In genomic region chr18:68448736-68449135, GRCh38 we compare ENCODE assay signal across 20 cellular contexts.
DNase-seq lines count a peak whose midpoint lies in the region; ATAC-seq and TF ChIP-seq lines count a peak whose summit lies in the region.
"Had no signal": no experiment of that assay in that cellular context is flagged by ENCODE, and none has a peak within 500 bp of the region (broad histone marks: within the 10 kb centered on the region; RNA-seq: fewer than 3 reads in every experiment).

No MANE protein-coding gene starts in this region.

- no peak overlapping the region for H3K27ac ChIP-seq in breast epithelium
- H3K27ac ChIP-seq in RWPE2 (ENCODE audit: poor library complexity, severe bottlenecking), result peak overlapping the region; percentile 59
- H3K27ac ChIP-seq: right lobe of liver, transverse colon had no signal

- TF ChIP-seq CTCF in MCF 10A (IDR thresholded peaks at IDR 0.05; ENCODE audit: unreplicated experiment) (no peak), breast epithelium (IDR thresholded peaks at IDR 0.05) (no peak), RWPE2 (IDR thresholded peaks at IDR 0.05; ENCODE audit: poor library complexity, severe bottlenecking) (no peak), fibroblast of mammary gland (conservative IDR thresholded peaks at IDR 0.05; ENCODE audit: control insufficient read depth, insufficient read depth, low read depth, low read length) (no peak)

- peak; percentile 77 for ATAC-seq in RWPE2 (ENCODE audit: low read depth)
- ATAC-seq in stimulated activated effector memory CD8-positive, alpha-beta T cell treated with anti-CD3 and anti-CD28 coated beads, Interleukin-12 subunit alpha, Interleukin-12 subunit beta, amount 100 ng/mL, for 72 hours, result peak; percentile 85
- ATAC-seq in GM21515 (IDR thresholded peaks at IDR 0.05; ENCODE audit: unreplicated experiment), result no peak
- ATAC-seq: activated CD8-positive, alpha-beta T cell treated with anti-CD3 and anti-CD28 coated beads, Interleukin-2, amount 10 ng/mL, durations not matched to agents 7 days and 5 days; K562; right lobe of liver; stimulated activated naive CD8-positive, alpha-beta T cell treated with anti-CD3 and anti-CD28 coated beads, Interleukin-15, Interleukin-2, amounts not matched to agents 100 U/mL and 50 U/mL, for 24 hours had no signal

- H3K36me3 Mint-ChIP-seq in MCF 10A (ENCODE audit: insufficient read depth, unreplicated experiment), result no peaks in the 10 kb centered on the region
- H3K36me3 Mint-ChIP-seq in stimulated activated effector memory CD8-positive, alpha-beta T cell treated with anti-CD3 and anti-CD28 coated beads, Interleukin-12 subunit alpha, Interleukin-12 subunit beta, amount 100 ng/mL, for 72 hours, result no peaks in the 10 kb centered on the region

- peaks cover 4% of the 10 kb centered on the region for H3K9me3 Mint-ChIP-seq in MCF 10A (ENCODE audit: unreplicated experiment)
- peaks cover 3% of the 10 kb centered on the region for H3K9me3 Mint-ChIP-seq in stimulated activated effector memory CD8-positive, alpha-beta T cell treated with anti-CD3 and anti-CD28 coated beads, Interleukin-12 subunit alpha, Interleukin-12 subunit beta, amount 100 ng/mL, for 72 hours

- in situ Hi-C loops in HAP-1 (cut with MboI; ENCODE audit: low sequenced_read_pairs), result no loop called here

- no peak overlapping the region for H3K4me3 Mint-ChIP-seq in MCF 10A (ENCODE audit: unreplicated experiment)
- no peak overlapping the region for H3K4me3 Mint-ChIP-seq in stimulated activated effector memory CD8-positive, alpha-beta T cell treated with anti-CD3 and anti-CD28 coated beads, Interleukin-12 subunit alpha, Interleukin-12 subunit beta, amount 100 ng/mL, for 72 hours
- H3K4me3 Mint-ChIP-seq: activated CD8-positive, alpha-beta T cell treated with anti-CD3 and anti-CD28 coated beads, Interleukin-2, amount 10 ng/mL, durations not matched to agents 7 days and 5 days; H9 had no signal

- peak; percentile 39 for DNase-seq in MCF 10A (ENCODE audit: unreplicated experiment)
- no peak for DNase-seq in breast epithelium (ENCODE audit: low spot score in 2 of 2)
- DNase-seq in RWPE2 (ENCODE audit: low spot score), result no peak
- DNase-seq in fibroblast of mammary gland (ENCODE audit: low read depth), result peak; percentile 83
- DNase-seq in stimulated activated effector memory CD8-positive, alpha-beta T cell treated with anti-CD3 and anti-CD28 coated beads, Interleukin-12 subunit alpha, Interleukin-12 subunit beta, amount 100 ng/mL, for 72 hours (ENCODE audit: low spot score in 2 of 2), result no peak
- no peak for DNase-seq in HAP-1 (ENCODE audit: low spot score in 2 of 2)
- DNase-seq in stimulated activated CD8-positive, alpha-beta memory T cell treated with anti-CD3 and anti-CD28 coated beads, Interleukin-4, amount 100 ng/mL, for 48 hours, result no peak
- DNase-seq: activated CD4-positive, CD25-positive, alpha-beta regulatory T cell; activated CD8-positive, alpha-beta T cell treated with anti-CD3 and anti-CD28 coated beads, Interleukin-2, amount 10 ng/mL, durations not matched to agents 7 days and 5 days; activated T-cell treated with anti-CD3 and anti-CD28 coated beads, Interleukin-2, amount 50 U/mL, for 48 hours; effector memory CD4-positive, alpha-beta T cell; H9; NCI-H1092 treated with DMSO at 0.1 percent for 48 hours; NCI-H524 treated with DMSO at 0.1 percent for 48 hours; right lobe of liver; SIG-M5; stimulated activated naive CD8-positive, alpha-beta T cell treated with anti-CD3 and anti-CD28 coated beads, Interleukin-15, Interleukin-2, amounts not matched to agents 100 U/mL and 50 U/mL, for 24 hours; transverse colon had no signal

- H3K36me3 ChIP-seq in breast epithelium (no peaks in the 10 kb centered on the region), RWPE2 (ENCODE audit: low read depth) (no peaks in the 10 kb centered on the region), HAP-1 (replicated peaks) (no peaks in the 10 kb centered on the region)
- H3K36me3 ChIP-seq: right lobe of liver, transverse colon had no signal

- no peaks in the 10 kb centered on the region for H3K27me3 ChIP-seq in breast epithelium
- H3K27me3 ChIP-seq in RWPE2 (ENCODE audit: insufficient read depth, poor library complexity, severe bottlenecking), result no peaks in the 10 kb centered on the region
- no peaks in the 10 kb centered on the region for H3K27me3 ChIP-seq in HAP-1 (ENCODE audit: low read depth)
- H3K27me3 ChIP-seq: right lobe of liver, transverse colon had no signal

- BruUV-seq in MCF 10A (replicated peaks; lab: Mats Ljungman, UMichigan), result no TSS peak

- TF ChIP-seq POLR2A in breast epithelium (IDR thresholded peaks at IDR 0.05), result no peak

- H3K4me1 ChIP-seq in breast epithelium (no peaks in the 10 kb centered on the region), RWPE2 (ENCODE audit: insufficient read depth, poor library complexity, severe bottlenecking) (peaks cover 9% of the 10 kb centered on the region), HAP-1 (no peaks in the 10 kb centered on the region; the same call in 1 of the 2 replicates)
- H3K4me1 ChIP-seq: right lobe of liver, transverse colon had no signal

- no peaks in the 10 kb centered on the region for H3K27me3 Mint-ChIP-seq in MCF 10A (ENCODE audit: insufficient read depth, unreplicated experiment)

- H3K4me3 ChIP-seq in breast epithelium, result no peak overlapping the region
- no peak overlapping the region for H3K4me3 ChIP-seq in RWPE2 (ENCODE audit: severe bottlenecking)
- H3K4me3 ChIP-seq in fibroblast of mammary gland (ENCODE audit: control insufficient read depth, low read depth, low read length), result no peak overlapping the region
- no peak overlapping the region for H3K4me3 ChIP-seq in HAP-1
- H3K4me3 ChIP-seq: K562, right lobe of liver, transverse colon had no signal

- no peaks in the 10 kb centered on the region for H3K9me3 ChIP-seq in breast epithelium
- no peaks in the 10 kb centered on the region for H3K9me3 ChIP-seq in RWPE2 (ENCODE audit: severe bottlenecking)
- no peaks in the 10 kb centered on the region for H3K9me3 ChIP-seq in HAP-1
- H3K9me3 ChIP-seq: right lobe of liver, transverse colon had no signal

- intact Hi-C loops in MCF 10A (cut with micrococcal nuclease) (no loop called here), breast epithelium (cut with DNase I; ENCODE audit: low total_unique reads) (no loop called here)

- POLR2A ChIA-PET in MCF 10A (lab: Yijun Ruan, JAX), result interaction anchor here (0.6 kb wide), 1 partner anchor 31 kb away, joined by 3 read pairs; no protein-coding TSS in a partner anchor

- CTCF ChIA-PET in MCF 10A (lab: Yijun Ruan, JAX), result no interaction called here

- peak overlapping the region; percentile 3 for H3K27ac Mint-ChIP-seq in MCF 10A (ENCODE audit: low read depth, unreplicated experiment)
- H3K27ac Mint-ChIP-seq in stimulated activated effector memory CD8-positive, alpha-beta T cell treated with anti-CD3 and anti-CD28 coated beads, Interleukin-12 subunit alpha, Interleukin-12 subunit beta, amount 100 ng/mL, for 72 hours, result no peak overlapping the region
- H3K27ac Mint-ChIP-seq: activated CD8-positive, alpha-beta T cell treated with anti-CD3 and anti-CD28 coated beads, Interleukin-2, amount 10 ng/mL, durations not matched to agents 7 days and 5 days; H9 had no signal

- peaks cover 21% of the 10 kb centered on the region for H3K4me1 Mint-ChIP-seq in MCF 10A (ENCODE audit: insufficient read depth, unreplicated experiment)
- peaks cover 6% of the 10 kb centered on the region for H3K4me1 Mint-ChIP-seq in stimulated activated effector memory CD8-positive, alpha-beta T cell treated with anti-CD3 and anti-CD28 coated beads, Interleukin-12 subunit alpha, Interleukin-12 subunit beta, amount 100 ng/mL, for 72 hours
- H3K4me1 Mint-ChIP-seq: H9 had no signal

Comparison
In these comparisons a context has a peak if more than half of its experiments do, and no peak if none do; other contexts are left out.
1. DNase-seq: peak in MCF 10A (single experiment) and fibroblast of mammary gland (single experiment); none in breast epithelium (0 of 2), RWPE2 (single experiment), stimulated activated effector memory CD8-positive, alpha-beta T cell treated with anti-CD3 and anti-CD28 coated beads, Interleukin-12 subunit alpha, Interleukin-12 subunit beta, amount 100 ng/mL, for 72 hours (0 of 2), HAP-1 (0 of 2) and stimulated activated CD8-positive, alpha-beta memory T cell treated with anti-CD3 and anti-CD28 coated beads, Interleukin-4, amount 100 ng/mL, for 48 hours (single experiment).